Comparison of ENCODE assay signal across 10 cellular contexts in genomic region chr1:231315887-231316286, GRCh38. TPM values are rescaled to one million over a fixed set of nuclear protein-coding genes. Genes with fewer than 3 reads are reported as not detected.
A peak's percentile ranks its signal among the peaks of the same experiment; 100 is the strongest.
DNase-seq lines count a peak whose midpoint lies in the region; ATAC-seq, FAIRE-seq and TF ChIP-seq lines count a peak whose summit lies in the region.
"Had no signal": no experiment of that assay in that cellular context is flagged by ENCODE, and none has a peak within 500 bp of the region (broad histone marks: within the 10 kb centered on the region; RNA-seq: fewer than 3 reads in every experiment).

No MANE protein-coding gene starts in this region.

- WGBS in liver: 51% methylated on average over 11 of the region's 11 CpGs

- H3K9me3 ChIP-seq in astrocyte (ENCODE audit: insufficient read depth, low read depth, low read length): no peaks in the 10 kb centered on the region
- no peaks in the 10 kb centered on the region for H3K9me3 ChIP-seq in liver (ENCODE audit: control insufficient read depth in 4 of 4, low read length in 3 of 4)
- H3K9me3 ChIP-seq: thoracic aorta had no signal

- FAIRE-seq in astrocyte (lab: Jason Lieb, UNC) (no peak), frontal cortex (lab: Jason Lieb, UNC) (no peak)

- TF ChIP-seq RAD21 in liver (IDR thresholded peaks at IDR 0.05): peak; percentile 67 to 85

- H3K9ac ChIP-seq in astrocyte (ENCODE audit: low read length) (no peak overlapping the region), liver (ENCODE audit: low read depth in 1 of 2, low read length in 2 of 2) (no peak overlapping the region)

- no peak overlapping the region for H3K4me3 Mint-ChIP-seq in astrocyte (ENCODE audit: unreplicated experiment)

- H3K4me3 ChIP-seq in GM12875 (ENCODE audit: low read depth, low read length) (no peak overlapping the region), astrocyte (ENCODE audit: insufficient read depth, low read depth, low read length) (no peak overlapping the region), liver (ENCODE audit: low read depth in 1 of 3, low read length in 3 of 3) (no peak overlapping the region)
- H3K4me3 ChIP-seq: thoracic aorta had no signal

- peaks cover 5% of the 10 kb centered on the region for H3K36me3 Mint-ChIP-seq in astrocyte (ENCODE audit: low read depth, unreplicated experiment)

- H3K27me3 Mint-ChIP-seq in astrocyte (ENCODE audit: low read depth, unreplicated experiment): peaks cover 15% of the 10 kb centered on the region

- no peak overlapping the region for H3K4me2 ChIP-seq in astrocyte (ENCODE audit: low read length)

- H3K27ac ChIP-seq in RWPE1: no peak overlapping the region
- no peak overlapping the region for H3K27ac ChIP-seq in astrocyte (ENCODE audit: low read depth, low read length)
- no peak overlapping the region for H3K27ac ChIP-seq in liver (ENCODE audit: low read depth in 1 of 2, low read length in 2 of 2)
- H3K27ac ChIP-seq: epithelial cell of prostate, thoracic aorta had no signal

- H3K36me3 ChIP-seq in astrocyte (ENCODE audit: insufficient read depth, low read length): no peaks in the 10 kb centered on the region
- no peaks in the 10 kb centered on the region for H3K36me3 ChIP-seq in liver (ENCODE audit: control insufficient read depth in 4 of 4, insufficient read depth in 3 of 4, low read depth in 1 of 4, low read length in 3 of 4)
- H3K36me3 ChIP-seq: thoracic aorta had no signal

- no peaks in the 10 kb centered on the region for H3K79me2 ChIP-seq in astrocyte (ENCODE audit: insufficient read depth, low read length)

- H3K9me3 Mint-ChIP-seq in astrocyte (ENCODE audit: unreplicated experiment): peaks cover 4% of the 10 kb centered on the region

- no peak overlapping the region for H3K27ac Mint-ChIP-seq in astrocyte (ENCODE audit: unreplicated experiment)

- TF ChIP-seq CTCF in GM12875 (IDR thresholded peaks at IDR 0.05; ENCODE audit: borderline replicate concordance, insufficient read depth, low read depth, low read length) (peak; percentile 78), RWPE1 (conservative IDR thresholded peaks at IDR 0.05; ENCODE audit: low read depth) (peak; percentile 24; the same call in 1 of the 2 replicates), astrocyte (IDR thresholded peaks at IDR 0.05; ENCODE audit: insufficient read depth, low read depth, low read length) (peak; percentile 25), liver (IDR thresholded peaks at IDR 0.05; ENCODE audit: low read depth, low read length, missing input control) (peak; percentile 38)

- H3K4me1 ChIP-seq in astrocyte (ENCODE audit: insufficient read depth, low read length) (no peaks in the 10 kb centered on the region), liver (ENCODE audit: control insufficient read depth in 4 of 4, insufficient read depth in 4 of 4, low read length in 3 of 4) (no peaks in the 10 kb centered on the region)

- no peaks in the 10 kb centered on the region for H4K20me1 ChIP-seq in astrocyte (ENCODE audit: insufficient read depth, low read length)

- ATAC-seq in HG03039 (IDR thresholded peaks at IDR 0.05; ENCODE audit: unreplicated experiment) (peak; percentile 89), GM19328 (IDR thresholded peaks at IDR 0.05; ENCODE audit: unreplicated experiment) (no peak)

- no peaks in the 10 kb centered on the region for H3K4me1 Mint-ChIP-seq in astrocyte (ENCODE audit: low read depth, unreplicated experiment)

- peak; percentile 22 for DNase-seq in A172 (ENCODE audit: low spot score)
- no peak for DNase-seq in RWPE1 (ENCODE audit: low spot score)
- DNase-seq in astrocyte (ENCODE audit: low read depth): no peak
- DNase-seq in frontal cortex (ENCODE audit: low spot score in 2 of 2): no peak

- H3K27me3 ChIP-seq in astrocyte (ENCODE audit: insufficient read depth, low read length) (no peaks in the 10 kb centered on the region), liver (ENCODE audit: control insufficient read depth in 4 of 4, insufficient read depth in 4 of 4, low read length in 3 of 4) (no peaks in the 10 kb centered on the region)

- POLR2A ChIA-PET in RWPE1 (lab: Yijun Ruan, JAX; ENCODE audit: low non-redundant PET): interaction anchor here (0.6 kb wide), 1 partner anchor 422 kb away, joined by 3 read pairs; no protein-coding TSS in a partner anchor

- CTCF ChIA-PET in RWPE1 (lab: Yijun Ruan, JAX): interaction anchor here (0.5 to 0.8 kb wide), 4 partner anchors 29 to 792 kb away, joined by 3 read pairs; no protein-coding TSS in a partner anchor

- H2AFZ ChIP-seq in astrocyte (ENCODE audit: low read depth, low read length): no peak overlapping the region

TF ChIP-seq in liver, 16 proteins besides CTCF, POLR2A, EP300 and RAD21:
- TF ChIP-seq ZBTB33 (IDR thresholded peaks at IDR 0.05) (no peak), YY1 (IDR thresholded peaks at IDR 0.05) (no peak), JUND (IDR thresholded peaks at IDR 0.05) (no peak), TAF1 (conservative IDR thresholded peaks at IDR 0.05) (no peak), NR2F2 (IDR thresholded peaks at IDR 0.05) (no peak), HNF4G (IDR thresholded peaks at IDR 0.05) (no peak), SP1 (IDR thresholded peaks at IDR 0.05) (no peak)

RNA-seq across cellular contexts. Expression of gene EXOC8, which starts 21.8 kb away (rescaled TPM):
- total RNA-seq in A172 (2014; rRNA removed; shearing (Covaris generic)): 15.9 and 19.4 TPM in 2 replicates
- total RNA-seq in astrocyte: 14.7 and 15.2 TPM in 2 replicates
- 10 to 100 TPM; 12.2 to 13.4 TPM for total RNA-seq in liver
- polyA plus RNA-seq in liver: 1 to 10 TPM; 1.6 to 2.8 TPM
- total RNA-seq in frontal cortex: 48.9 TPM

RNA-seq across cellular contexts. Expression of gene SPRTN, which starts 22.2 kb away (rescaled TPM):
- total RNA-seq in A172 (2014; rRNA removed; shearing (Covaris generic)): 34.4 and 41.7 TPM in 2 replicates
- 13.6 and 15.9 TPM in 2 replicates for total RNA-seq in astrocyte
- total RNA-seq in liver: 1 to 10 TPM; 7.8 to 8.9 TPM
- 1 to 10 TPM; 2.1 to 5.1 TPM for polyA plus RNA-seq in liver
- total RNA-seq in frontal cortex: 14.3 TPM

Comparison
In these comparisons a context has a peak if more than half of its experiments do, and no peak if none do; other contexts are left out.
1. CTCF ChIP-seq: peak in every context shown above with its lines; median percentile 78 in GM12875; 38 in liver; 25 in astrocyte; 24 in RWPE1.